ENCODE assay signal across 8 cellular contexts in the genomic region with DNA sequence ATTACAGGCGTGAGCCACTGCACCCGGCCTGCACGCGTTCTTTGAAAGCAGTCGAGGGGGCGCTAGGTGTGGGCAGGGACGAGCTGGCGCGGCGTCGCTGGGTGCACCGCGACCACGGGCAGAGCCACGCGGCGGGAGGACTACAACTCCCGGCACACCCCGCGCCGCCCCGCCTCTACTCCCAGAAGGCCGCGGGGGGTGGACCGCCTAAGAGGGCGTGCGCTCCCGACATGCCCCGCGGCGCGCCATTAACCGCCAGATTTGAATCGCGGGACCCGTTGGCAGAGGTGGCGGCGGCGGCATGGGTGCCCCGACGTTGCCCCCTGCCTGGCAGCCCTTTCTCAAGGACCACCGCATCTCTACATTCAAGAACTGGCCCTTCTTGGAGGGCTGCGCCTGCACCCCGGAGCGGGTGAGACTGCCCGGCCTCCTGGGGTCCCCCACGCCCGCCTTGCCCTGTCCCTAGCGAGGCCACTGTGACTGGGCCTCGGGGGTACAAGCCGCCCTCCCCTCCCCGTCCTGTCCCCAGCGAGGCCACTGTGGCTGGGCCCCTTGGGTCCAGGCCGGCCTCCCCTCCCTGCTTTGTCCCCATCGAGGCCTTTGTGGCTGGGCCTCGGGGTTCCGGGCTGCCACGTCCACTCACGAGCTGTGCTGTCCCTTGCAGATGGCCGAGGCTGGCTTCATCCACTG. TPM values are rescaled to one million over a fixed set of nuclear protein-coding genes. Genes with fewer than 3 reads are reported as not detected.
DNase-seq lines count a peak whose midpoint lies in the region; ATAC-seq and TF ChIP-seq lines count a peak whose summit lies in the region.

A gene (plus strand): TSS at position 238 of the 690 bp plus-strand sequence. CDS start 64 bp downstream, at position 302.

- H3K9me2 ChIP-seq in PC-3 (replicated peaks; ENCODE audit: low read length): no peaks in the 10 kb centered on the region

- peaks cover 13% of the 10 kb centered on the region for H3K36me3 ChIP-seq in PC-3 (ENCODE audit: low read depth, low read length)
- H3K36me3 ChIP-seq in esophagus (ENCODE audit: control insufficient read depth in 2 of 2, insufficient read depth in 2 of 2, low read length in 1 of 2): no peaks in the 10 kb centered on the region
- H3K36me3 ChIP-seq in mucosa of stomach (ENCODE audit: control insufficient read depth, insufficient read depth, low read length): no peaks in the 10 kb centered on the region

- CTCF ChIA-PET in PC-3 (lab: Charles Lee): interaction anchor here (0.6 to 1.2 kb wide), 2 partner anchors 36 to 72 kb away, joined by 4 to 12 read pairs; no protein-coding TSS in a partner anchor

- BruUV-seq in PC-3 (replicated peaks; lab: Mats Ljungman, UMichigan): no TSS peak

- H3K4me1 ChIP-seq in PC-3 (ENCODE audit: insufficient read depth, low read length) (peaks cover 13% of the 10 kb centered on the region), esophagus (ENCODE audit: control insufficient read depth in 2 of 2, insufficient read depth in 2 of 2, low read length in 1 of 2) (peaks cover 0 to 3% of the 10 kb centered on the region in 2 donors), mucosa of stomach (ENCODE audit: control insufficient read depth, insufficient read depth, low read length) (peaks cover 4% of the 10 kb centered on the region)

- H3K4me3 ChIP-seq in PC-3 (ENCODE audit: low read length): peak within 1 kb of the TSS; percentile 100
- peak within 1 kb of the TSS; percentile 45 to 56 for H3K4me3 ChIP-seq in esophagus (ENCODE audit: low read depth in 1 of 2, low read length in 2 of 2)
- H3K4me3 ChIP-seq in mucosa of stomach (ENCODE audit: low read length): peak within 1 kb of the TSS; percentile 38

- peaks cover 46% of the 10 kb centered on the region for H3K79me2 ChIP-seq in PC-3 (ENCODE audit: low read length)

- POLR2A ChIA-PET in PC-3 (lab: Charles Lee; ENCODE audit: unreplicated experiment): no interaction called here

- peak within 1 kb of the TSS; percentile 85 for H2AFZ ChIP-seq in PC-3 (ENCODE audit: low read length)

- H3K9ac ChIP-seq in PC-3 (ENCODE audit: low read length): peak within 1 kb of the TSS; percentile 97
- peak within 1 kb of the TSS; percentile 13 for H3K9ac ChIP-seq in mucosa of stomach (ENCODE audit: low read length)

- ATAC-seq in GM21447 (IDR thresholded peaks at IDR 0.05; ENCODE audit: unreplicated experiment) (peak; percentile 76), PC-3 (peak; percentile 97)

- peak within 1 kb of the TSS; percentile 93 for H3K4me2 ChIP-seq in PC-3 (ENCODE audit: low read length)

- TF ChIP-seq CTCF in PC-3 (conservative IDR thresholded peaks at IDR 0.05; ENCODE audit: low read depth, low read length): no peak

- peak within 1 kb of the TSS; percentile 72 for H3K27ac ChIP-seq in PC-3 (ENCODE audit: low read length)
- no peak within 1 kb of the TSS for H3K27ac ChIP-seq in esophagus (ENCODE audit: low read depth in 2 of 2, low read length in 1 of 2)

- DNase-seq in COLO668 (lab: John Stamatoyannopoulos, UW; ENCODE audit: unreplicated experiment) (peak; percentile 92), KG1 (lab: John Stamatoyannopoulos, UW) (peak; percentile 93), PC-3 (peak; percentile 94), activated T-cell treated with anti-CD3 and anti-CD28 coated beads for 24 hours (ENCODE audit: low read depth) (peak; percentile 85)
- peak; percentile 77 to 85 for DNase-seq in stimulated activated CD8-positive, alpha-beta memory T cell treated with anti-CD3 and anti-CD28 coated beads, Interleukin-4, amount 100 ng/mL, for 4 hours (ENCODE audit: low read depth in 2 of 2, low spot score in 1 of 2)

- H3K27me3 ChIP-seq in PC-3 (ENCODE audit: low read length): no peaks in the 10 kb centered on the region
- no peaks in the 10 kb centered on the region for H3K27me3 ChIP-seq in esophagus (ENCODE audit: control insufficient read depth in 1 of 2, insufficient read depth in 2 of 2, low read length in 2 of 2)
- no peaks in the 10 kb centered on the region for H3K27me3 ChIP-seq in mucosa of stomach (ENCODE audit: control insufficient read depth, insufficient read depth, low read length)

- H4K20me1 ChIP-seq in PC-3 (ENCODE audit: low read length): peaks cover 5% of the 10 kb centered on the region; the same call in 1 of the 2 replicates

- intact Hi-C loops in PC-3 (cut with micrococcal nuclease): loop anchor here (1.0 to 2.0 kb wide), 3 partner anchors 27 to 40 kb away; a partner anchor contains a TSS

- no peaks in the 10 kb centered on the region for H3F3A ChIP-seq in PC-3 (ENCODE audit: low read length, unreplicated experiment)

- WGBS in esophagus, 2 donors: 0 to 1% methylated on average over 34 to 60 of the region's 60 CpGs

- H3K9me3 ChIP-seq in PC-3 (ENCODE audit: low read length): no peaks in the 10 kb centered on the region
- H3K9me3 ChIP-seq in esophagus (ENCODE audit: control insufficient read depth in 2 of 2, insufficient read depth in 1 of 2, low read depth in 1 of 2, low read length in 1 of 2): no peaks in the 10 kb centered on the region
- H3K9me3 ChIP-seq in mucosa of stomach (ENCODE audit: control insufficient read depth, low read length): no peaks in the 10 kb centered on the region

RNA-seq across cellular contexts. Expression of the gene that starts here (rescaled TPM):
- total RNA-seq in PC-3 (2014; rRNA removed): 271 and 304 TPM in 2 replicates
- 10 to 100 TPM in 1 of 2 donors, 1 to 10 TPM in 1; 8.0 to 17.6 TPM for polyA plus RNA-seq in esophagus

Comparison
In these comparisons a context has a peak if more than half of its experiments do, and no peak if none do; other contexts are left out.
1. H3K4me3 ChIP-seq: peak in every context shown above with its lines; median percentile 100 in PC-3; 50 in esophagus; 38 in mucosa of stomach.